8 cellular contexts compared by ENCODE assay signal in the genomic region with DNA sequence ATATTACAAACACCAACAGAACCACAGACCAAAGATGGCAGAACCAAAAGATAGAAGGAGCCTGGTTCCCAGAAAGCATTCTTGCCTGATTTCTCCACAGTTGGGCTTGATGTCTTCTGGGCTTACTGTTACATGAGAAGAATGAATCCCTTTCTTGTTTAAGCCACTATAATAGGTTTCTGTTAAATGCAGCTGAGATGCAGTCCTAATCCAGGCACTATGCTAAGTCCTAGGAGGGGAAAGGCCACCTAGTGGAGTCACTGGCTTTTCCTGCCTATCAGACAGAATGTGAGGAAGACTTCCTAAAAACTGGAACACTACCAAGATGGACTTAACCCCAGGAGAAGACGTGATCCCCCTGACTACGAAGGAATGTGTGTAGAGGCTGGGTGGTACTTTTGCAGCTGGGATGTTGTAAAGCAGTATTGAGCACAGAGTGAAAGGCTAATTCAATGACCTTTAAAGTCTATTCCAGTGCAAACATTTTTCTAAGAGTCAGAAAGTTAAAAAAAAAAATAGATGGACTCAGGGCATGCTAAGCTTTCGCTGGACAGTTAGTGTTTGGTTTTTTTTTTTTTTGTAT. TPM values are rescaled to one million over a fixed set of nuclear protein-coding genes. Genes with fewer than 3 reads are reported as not detected.
A peak's percentile ranks its signal among the peaks of the same experiment; 100 is the strongest.
DNase-seq lines count a peak whose midpoint lies in the region; ATAC-seq and TF ChIP-seq lines count a peak whose summit lies in the region.

No MANE protein-coding gene starts in this region.

- DNase-seq in NCI-H2227 (lab: John Stamatoyannopoulos, UW; ENCODE audit: unreplicated experiment) (peak; percentile 2), NCI-H2227 treated with DMSO at 0.1 percent for 48 hours (lab: John Stamatoyannopoulos, UW) (no peak), Panc1 (ENCODE audit: low read depth, low spot score) (no peak), fibroblast of the aortic adventitia (ENCODE audit: low read depth) (peak; percentile 59), tibial artery (no peak)
- no peak for DNase-seq in activated naive CD4-positive, alpha-beta T cell (lab: John Stamatoyannopoulos, UW)

- H3K27me3 ChIP-seq in Panc1 (ENCODE audit: control insufficient read depth, insufficient read depth, low read length) (no peaks in the 10 kb centered on the region), tibial artery (no peaks in the 10 kb centered on the region)

- intact Hi-C loops in Panc1 (cut with micrococcal nuclease; ENCODE audit: unreplicated experiment) (loop anchor here (2.0 to 10.0 kb wide), 4 partner anchors 169 to 633 kb away; a partner anchor contains a TSS), tibial artery (cut with DNase I; ENCODE audit: low total_unique reads) (no loop called here)

- in situ Hi-C loops in Panc1 (cut with HindIII; ENCODE audit: low pct_unique_long_range_greater_than_20kb, low sequenced_read_pairs), result no loop called here

- BruUV-seq in Panc1 (replicated peaks; lab: Mats Ljungman, UMichigan), result no TSS peak

- no peaks in the 10 kb centered on the region for H3K9me3 ChIP-seq in Panc1 (ENCODE audit: control insufficient read depth, insufficient read depth, low read depth, low read length)
- peaks cover 0 to 8% (median 4%) of the 10 kb centered on the region in 3 donors for H3K9me3 ChIP-seq in tibial artery

- H3K4me3 ChIP-seq in Panc1 (ENCODE audit: low read depth in 2 of 2, low read length in 2 of 2) (no peak overlapping the region), fibroblast of the aortic adventitia (ENCODE audit: low read depth, low read length) (no peak overlapping the region), tibial artery (no peak overlapping the region)

- no peaks in the 10 kb centered on the region for H3K4me1 ChIP-seq in Panc1 (ENCODE audit: control insufficient read depth, insufficient read depth, low read length)
- H3K4me1 ChIP-seq in tibial artery, result peaks cover 0 to 12% (median 6%) of the 10 kb centered on the region in 4 donors

- H3K36me3 ChIP-seq in Panc1 (ENCODE audit: control insufficient read depth, insufficient read depth, low read length) (no peaks in the 10 kb centered on the region), tibial artery (no peaks in the 10 kb centered on the region)

- peak; percentile 37 for TF ChIP-seq CTCF in Panc1 (IDR thresholded peaks at IDR 0.05)
- TF ChIP-seq CTCF in fibroblast of the aortic adventitia (IDR thresholded peaks at IDR 0.05; ENCODE audit: insufficient read depth, low read length), result peak; percentile 60
- TF ChIP-seq CTCF in tibial artery (IDR thresholded peaks at IDR 0.05), result peak; percentile 5 to 14

- CTCF ChIA-PET in Panc1 (lab: Charles Lee), result no interaction called here

- ATAC-seq in Panc1 (peak; percentile 70; the same call in 1 of the 2 replicates), GM19324 (IDR thresholded peaks at IDR 0.05; ENCODE audit: low FRiP score, unreplicated experiment) (no peak), HG02763 (IDR thresholded peaks at IDR 0.05; ENCODE audit: unreplicated experiment) (no peak)

- POLR2A ChIA-PET in Panc1 (lab: Charles Lee), result no interaction called here

- H3K27ac ChIP-seq in Panc1 (ENCODE audit: low read length) (no peak overlapping the region), tibial artery (no peak overlapping the region)

RNA-seq across cellular contexts. Expression of a gene that starts 34.3 kb away (rescaled TPM):
- 5.1 TPM for total RNA-seq in Panc1 (2021; ENCODE audit: unreplicated experiment)
- polyA plus RNA-seq in Panc1 (2012; ENCODE audit: insufficient read length), result 1.2 TPM
- 5.2 and 7.0 TPM in 2 replicates for total RNA-seq in fibroblast of the aortic adventitia (ENCODE audit: low replicate concordance)

Comparison
In these comparisons a context has a peak if more than half of its experiments do, and no peak if none do; other contexts are left out.
1. DNase-seq: peak in NCI-H2227 (single experiment) and fibroblast of the aortic adventitia (single experiment); none in NCI-H2227 treated with DMSO at 0.1 percent for 48 hours (single experiment), Panc1 (single experiment), tibial artery (0 of 2) and activated naive CD4-positive, alpha-beta T cell (0 of 4).
2. CTCF ChIP-seq: peak in every context shown above with its lines; median percentile 60 in fibroblast of the aortic adventitia; 37 in Panc1; 10 in tibial artery.